In the genomic region with DNA sequence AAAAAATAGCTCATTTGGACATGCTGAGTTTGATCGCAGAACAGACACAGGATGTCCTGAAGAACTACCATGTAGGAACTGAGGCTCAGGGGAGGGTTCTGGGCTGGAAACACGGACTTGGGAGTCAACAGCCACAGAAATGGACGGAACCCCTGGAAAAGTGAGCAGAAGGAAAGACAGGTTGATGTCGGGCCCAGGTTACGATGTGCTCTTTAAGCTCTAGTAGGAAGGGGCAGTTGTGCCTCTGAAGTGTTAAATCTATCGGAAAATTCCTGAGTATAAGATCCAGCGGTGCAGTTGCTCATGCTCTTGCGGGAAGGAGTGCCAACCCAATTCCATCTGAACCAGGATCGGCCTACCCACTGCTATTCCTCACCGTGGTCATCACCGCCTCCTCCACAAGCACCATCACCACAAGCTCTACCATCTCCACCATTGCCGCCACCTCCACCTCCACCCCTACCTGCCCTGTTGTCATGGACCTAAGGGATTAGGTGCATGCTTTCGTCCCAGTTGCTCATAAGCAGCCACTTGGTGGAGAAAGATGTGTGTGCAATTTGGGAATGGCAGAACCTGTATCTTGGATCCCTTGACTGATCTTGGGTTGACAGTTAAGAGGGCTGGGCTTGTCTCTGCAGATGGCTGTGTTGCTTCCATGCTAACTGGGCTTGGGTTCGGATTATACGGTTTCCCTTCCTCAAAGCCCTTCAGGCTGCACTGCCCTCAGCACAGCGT, we compare ENCODE assay signal across 21 cellular contexts.
DNase-seq lines count a peak whose midpoint lies in the region; ATAC-seq, FAIRE-seq and TF ChIP-seq lines count a peak whose summit lies in the region.
"Had no signal": no experiment of that assay in that cellular context is flagged by ENCODE, and none has a peak within 500 bp of the region (broad histone marks: within the 10 kb centered on the region; RNA-seq: fewer than 3 reads in every experiment).

No MANE protein-coding gene starts in this region.

- WGBS in A549 (ENCODE audit: missing lambda C conversion rate) = 89% methylated on average over 16 of the region's 16 CpGs
- WGBS in IMR-90 (ENCODE audit: extremely low coverage in 2 of 2, insufficient read length in 1 of 2), 2 experiments = 95% methylated on average over 4 of the region's 16 CpGs; no CpG with 5 or more reads in 1 of the 2 experiments

- no peaks in the 10 kb centered on the region for H3K27me3 ChIP-seq in IMR-90 (ENCODE audit: control insufficient read depth, insufficient read depth, low read length)
- no peaks in the 10 kb centered on the region for H3K27me3 ChIP-seq in rectal smooth muscle tissue (ENCODE audit: control insufficient read depth, insufficient read depth, low read length)

- peak; percentile 23 for FAIRE-seq in A549 (lab: Jason Lieb, UNC)
- FAIRE-seq: A204.1, GM18507, H1, HepG2 had no signal

- H3K36me3 ChIP-seq in IMR-90 (ENCODE audit: control insufficient read depth, insufficient read depth, low read length) (no peaks in the 10 kb centered on the region), rectal smooth muscle tissue (ENCODE audit: control insufficient read depth, insufficient read depth, low read length) (no peaks in the 10 kb centered on the region)

- POLR2A ChIA-PET in A549 (lab: Yijun Ruan, JAX) = no interaction called here
- POLR2A ChIA-PET in IMR-90 (lab: Charles Lee; ENCODE audit: unreplicated experiment) = no interaction called here

- intact Hi-C loops in IMR-90 (cut with micrococcal nuclease) = no loop called here

- H3K9me1 ChIP-seq in IMR-90 (ENCODE audit: insufficient read depth, low read length) = peaks cover 17% of the 10 kb centered on the region

- no peak overlapping the region for H3K9ac ChIP-seq in IMR-90 (ENCODE audit: low read depth, low read length)
- no peak overlapping the region for H3K9ac ChIP-seq in rectal smooth muscle tissue (ENCODE audit: low read length)

- TF ChIP-seq CTCF in A549 (IDR thresholded peaks at IDR 0.05) = no peak
- TF ChIP-seq CTCF in IMR-90 (conservative IDR thresholded peaks at IDR 0.05; ENCODE audit: low read depth, low read length) = no peak
- TF ChIP-seq CTCF in coronary artery (IDR thresholded peaks at IDR 0.05) = no peak

- TF ChIP-seq POLR2A in A549 (IDR thresholded peaks at IDR 0.05; ENCODE audit: low read length) (no peak), IMR-90 (IDR thresholded peaks at IDR 0.05; ENCODE audit: low read depth, low read length) (no peak)

- in situ Hi-C loops in IMR-90 (cut with MboI; ENCODE audit: low sequenced_read_pairs) = loop anchor here (25.0 kb wide), 1 partner anchor 551 kb away; a partner anchor contains a TSS

- H3K27ac ChIP-seq in A549 (peak overlapping the region in 1 of 2 experiments; percentile 92; a peak in 3 of 6 replicates), IMR-90 (ENCODE audit: insufficient read depth, low read length) (no peak overlapping the region), coronary artery (no peak overlapping the region), rectal smooth muscle tissue (ENCODE audit: low read depth, low read length) (peak overlapping the region; percentile 41)

- TF ChIP-seq RAD21 in A549 (conservative IDR thresholded peaks at IDR 0.05 in 1 of 2, IDR thresholded peaks at IDR 0.05 in 1 of 2) = no peak
- no peak for TF ChIP-seq RAD21 in IMR-90 (IDR thresholded peaks at IDR 0.05; ENCODE audit: low read length)

- H3K56ac ChIP-seq in IMR-90 (ENCODE audit: extremely low read depth, insufficient read depth, low read length) = no peak overlapping the region

- H2BK5ac ChIP-seq in IMR-90 (ENCODE audit: low read depth, low read length, poor library complexity, severe bottlenecking) = no peak overlapping the region

- H3K4me1 ChIP-seq in A549 (peaks cover 38% of the 10 kb centered on the region), IMR-90 (ENCODE audit: control insufficient read depth, insufficient read depth, low read length) (peaks cover 20% of the 10 kb centered on the region), rectal smooth muscle tissue (ENCODE audit: control insufficient read depth, insufficient read depth, low read length) (peaks cover 13% of the 10 kb centered on the region)

- CTCF ChIA-PET in A549 (lab: Yijun Ruan, JAX) (interaction anchor here (1.0 to 2.7 kb wide), 6 partner anchors 39 to 541 kb away, joined by 3 to 19 read pairs (median 4); a partner anchor contains a TSS), IMR-90 (lab: Yijun Ruan, JAX) (interaction anchor here (0.7 kb wide), 1 partner anchor 15 kb away, joined by 3 read pairs; no protein-coding TSS in a partner anchor)

- H4K91ac ChIP-seq in IMR-90 (ENCODE audit: insufficient read depth, low read depth, low read length) = 0 out of 2 replicates have a peak overlapping the region, but pooled peaks have one; percentile 7

- H3K9me3 ChIP-seq in A549 (no peaks in the 10 kb centered on the region), IMR-90 (ENCODE audit: control insufficient read depth, insufficient read depth, low read length) (no peaks in the 10 kb centered on the region)

- ATAC-seq in A549 (no peak), IMR-90 (ENCODE audit: low read depth) (no peak), GM18858 (IDR thresholded peaks at IDR 0.05; ENCODE audit: unreplicated experiment) (no peak)
- ATAC-seq: Panc1 had no signal

- H2AK9ac ChIP-seq in IMR-90 (replicated peaks; ENCODE audit: low read depth, low read length, poor library complexity) = no peak overlapping the region

- dilution Hi-C loops in IMR-90 (cut with HindIII; ENCODE audit: low sequenced_read_pairs, unreplicated experiment) = no loop called here

- peak overlapping the region; percentile 25; the same call in 1 of the 2 replicates for H3K14ac ChIP-seq in IMR-90 (replicated peaks; ENCODE audit: low read depth, low read length)

- no peak overlapping the region for H3K23ac ChIP-seq in IMR-90 (ENCODE audit: low read depth, low read length)

- H2BK20ac ChIP-seq in IMR-90 (ENCODE audit: low read depth, low read length) = peak overlapping the region; percentile 31; the same call in 1 of the 2 replicates

- no TSS peak for BruUV-seq in IMR-90 (replicated peaks; lab: Mats Ljungman, UMichigan)

- DNase-seq in A549 (ENCODE audit: low read depth in 1 of 2, low spot score in 1 of 2) = no peak
- no peak for DNase-seq in IMR-90
- peak; percentile 55 for DNase-seq in coronary artery (ENCODE audit: low spot score)
- DNase-seq in hippocampal formation (lab: John Stamatoyannopoulos, UW) = no peak
- DNase-seq in RKO (ENCODE audit: low spot score) = no peak
- DNase-seq: CD4-positive, alpha-beta memory T cell; DMS79; HFFc6; KG1; NCI-H1436; NCI-H2029; NCI-H345; NCI-H526; Right ventricle myocardium superior had no signal

- H3K4me2 ChIP-seq in A549 (no peak overlapping the region), IMR-90 (ENCODE audit: low read depth, low read length) (no peak overlapping the region)

- no peak overlapping the region for H2BK15ac ChIP-seq in IMR-90 (ENCODE audit: low read depth, low read length)

- H4K20me1 ChIP-seq in IMR-90 (ENCODE audit: insufficient read depth, low read length) = no peaks in the 10 kb centered on the region

- no peak overlapping the region for H3K4me3 ChIP-seq in A549
- H3K4me3 ChIP-seq in IMR-90 (ENCODE audit: insufficient read depth, low read depth, low read length) = no peak overlapping the region
- H3K4me3 ChIP-seq in coronary artery = no peak overlapping the region
- H3K4me3 ChIP-seq in rectal smooth muscle tissue (ENCODE audit: low read length) = no peak overlapping the region

- H4K8ac ChIP-seq in IMR-90 (ENCODE audit: low read depth in 2 of 2, low read length in 2 of 2) = no peak overlapping the region

- H3K79me1 ChIP-seq in IMR-90 (ENCODE audit: low read depth in 1 of 2, low read length in 2 of 2) = no peaks in the 10 kb centered on the region

- no peak overlapping the region for H4K5ac ChIP-seq in IMR-90 (ENCODE audit: low read depth, low read length)

- peak overlapping the region; percentile 16; the same call in 1 of the 2 replicates for H3K4ac ChIP-seq in IMR-90 (ENCODE audit: low read depth, low read length)

- no peak for TF ChIP-seq EP300 in A549 (IDR thresholded peaks at IDR 0.05)

- peak overlapping the region; percentile 75 for H2AK5ac ChIP-seq in IMR-90 (ENCODE audit: low read depth, low read length)

- H2BK120ac ChIP-seq in IMR-90 (ENCODE audit: low read depth, low read length) = no peak overlapping the region

- peak overlapping the region; percentile 15 for H2AFZ ChIP-seq in IMR-90 (replicated peaks; ENCODE audit: low read length, poor library complexity)

- H3K18ac ChIP-seq in IMR-90 (ENCODE audit: low read depth, low read length) = no peak overlapping the region; the same call in 1 of the 2 replicates

TF ChIP-seq in IMR-90, 13 proteins besides CTCF, POLR2A, EP300 and RAD21:
- TF ChIP-seq CHD1 (IDR thresholded peaks at IDR 0.05; ENCODE audit: low read depth, low read length) = no peak
- no peak for TF ChIP-seq SMC3 (IDR thresholded peaks at IDR 0.05; ENCODE audit: low read depth, low read length)
- TF ChIP-seq MAFK (IDR thresholded peaks at IDR 0.05; ENCODE audit: low read depth, low read length) = no peak
- TF ChIP-seq CEBPB (IDR thresholded peaks at IDR 0.05; ENCODE audit: low read depth, low read length) = no peak
- TF ChIP-seq RCOR1 (IDR thresholded peaks at IDR 0.05; ENCODE audit: insufficient replicate concordance, low read length) = no peak
- no peak for TF ChIP-seq BHLHE40 (IDR thresholded peaks at IDR 0.05; ENCODE audit: low read depth, low read length)
- no peak for TF ChIP-seq RFX5 (IDR thresholded peaks at IDR 0.05; ENCODE audit: low read depth, low read length)
- no peak for TF ChIP-seq FOS (IDR thresholded peaks at IDR 0.05; ENCODE audit: low read depth, low read length)
- TF ChIP-seq MXI1 (IDR thresholded peaks at IDR 0.05; ENCODE audit: borderline replicate concordance, low read depth, low read length) = no peak
- no peak for TF ChIP-seq MAZ (IDR thresholded peaks at IDR 0.05; ENCODE audit: borderline replicate concordance, low read depth, low read length)
- TF ChIP-seq, protein P1, sequence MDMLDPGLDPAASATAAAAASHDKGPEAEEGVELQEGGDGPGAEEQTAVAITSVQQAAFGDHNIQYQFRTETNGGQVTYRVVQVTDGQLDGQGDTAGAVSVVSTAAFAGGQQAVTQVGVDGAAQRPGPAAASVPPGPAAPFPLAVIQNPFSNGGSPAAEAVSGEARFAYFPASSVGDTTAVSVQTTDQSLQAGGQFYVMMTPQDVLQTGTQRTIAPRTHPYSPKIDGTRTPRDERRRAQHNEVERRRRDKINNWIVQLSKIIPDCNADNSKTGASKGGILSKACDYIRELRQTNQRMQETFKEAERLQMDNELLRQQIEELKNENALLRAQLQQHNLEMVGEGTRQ (IDR thresholded peaks at IDR 0.05; ENCODE audit: low read depth, low read length) = no peak
- no peak for TF ChIP-seq NFE2L2 (IDR thresholded peaks at IDR 0.05; ENCODE audit: low read depth, low read length)
